ENCODE assay signal across 2 cellular contexts in the genomic region with DNA sequence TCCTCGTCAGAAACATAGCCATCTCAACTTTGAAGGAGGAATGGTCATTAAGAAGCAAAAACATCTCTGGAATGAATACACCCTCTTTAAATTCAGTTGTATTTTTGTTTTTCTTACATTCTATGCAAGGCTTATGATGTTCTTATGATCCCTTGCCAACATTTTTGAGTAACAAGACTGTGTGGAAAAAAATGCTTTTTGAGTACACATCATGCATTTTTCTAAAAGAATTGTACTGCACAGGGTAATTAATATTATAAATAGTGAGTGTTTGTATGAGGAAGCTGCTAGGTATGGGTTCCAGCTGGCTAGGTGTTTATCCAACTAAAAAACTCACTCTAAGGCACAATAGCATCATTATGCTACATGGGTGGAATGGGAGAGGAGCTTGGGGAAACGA.
TF ChIP-seq lines count a peak whose summit lies in the region.

No MANE protein-coding gene starts in this region.

TF ChIP-seq in IMR-90, 13 proteins besides CTCF, POLR2A, EP300 and RAD21:
- no peak for TF ChIP-seq RFX5 (IDR thresholded peaks at IDR 0.05; ENCODE audit: low read depth, low read length)
- no peak for TF ChIP-seq CEBPB (IDR thresholded peaks at IDR 0.05; ENCODE audit: low read depth, low read length)
- no peak for TF ChIP-seq RCOR1 (IDR thresholded peaks at IDR 0.05; ENCODE audit: insufficient replicate concordance, low read length)
- TF ChIP-seq MXI1 (IDR thresholded peaks at IDR 0.05; ENCODE audit: borderline replicate concordance, low read depth, low read length): no peak
- TF ChIP-seq CHD1 (IDR thresholded peaks at IDR 0.05; ENCODE audit: low read depth, low read length): no peak
- TF ChIP-seq, protein P1, sequence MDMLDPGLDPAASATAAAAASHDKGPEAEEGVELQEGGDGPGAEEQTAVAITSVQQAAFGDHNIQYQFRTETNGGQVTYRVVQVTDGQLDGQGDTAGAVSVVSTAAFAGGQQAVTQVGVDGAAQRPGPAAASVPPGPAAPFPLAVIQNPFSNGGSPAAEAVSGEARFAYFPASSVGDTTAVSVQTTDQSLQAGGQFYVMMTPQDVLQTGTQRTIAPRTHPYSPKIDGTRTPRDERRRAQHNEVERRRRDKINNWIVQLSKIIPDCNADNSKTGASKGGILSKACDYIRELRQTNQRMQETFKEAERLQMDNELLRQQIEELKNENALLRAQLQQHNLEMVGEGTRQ (IDR thresholded peaks at IDR 0.05; ENCODE audit: low read depth, low read length): no peak
- TF ChIP-seq FOS (IDR thresholded peaks at IDR 0.05; ENCODE audit: low read depth, low read length): no peak
- TF ChIP-seq, protein P2, sequence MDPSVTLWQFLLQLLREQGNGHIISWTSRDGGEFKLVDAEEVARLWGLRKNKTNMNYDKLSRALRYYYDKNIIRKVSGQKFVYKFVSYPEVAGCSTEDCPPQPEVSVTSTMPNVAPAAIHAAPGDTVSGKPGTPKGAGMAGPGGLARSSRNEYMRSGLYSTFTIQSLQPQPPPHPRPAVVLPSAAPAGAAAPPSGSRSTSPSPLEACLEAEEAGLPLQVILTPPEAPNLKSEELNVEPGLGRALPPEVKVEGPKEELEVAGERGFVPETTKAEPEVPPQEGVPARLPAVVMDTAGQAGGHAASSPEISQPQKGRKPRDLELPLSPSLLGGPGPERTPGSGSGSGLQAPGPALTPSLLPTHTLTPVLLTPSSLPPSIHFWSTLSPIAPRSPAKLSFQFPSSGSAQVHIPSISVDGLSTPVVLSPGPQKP (IDR thresholded peaks at IDR 0.05; ENCODE audit: borderline replicate concordance, low read depth, low read length): no peak
- no peak for TF ChIP-seq MAFK (IDR thresholded peaks at IDR 0.05; ENCODE audit: low read depth, low read length)
- TF ChIP-seq MAZ (IDR thresholded peaks at IDR 0.05; ENCODE audit: borderline replicate concordance, low read depth, low read length): no peak
- no peak for TF ChIP-seq BHLHE40 (IDR thresholded peaks at IDR 0.05; ENCODE audit: low read depth, low read length)
- no peak for TF ChIP-seq NFE2L2 (IDR thresholded peaks at IDR 0.05; ENCODE audit: low read depth, low read length)

TF ChIP-seq in HEK293T, 16 proteins besides CTCF, POLR2A, EP300 and RAD21:
- TF ChIP-seq SP1 (IDR thresholded peaks at IDR 0.05): no peak
- TF ChIP-seq FOXK2 (IDR thresholded peaks at IDR 0.05): no peak
- TF ChIP-seq, protein P3, sequence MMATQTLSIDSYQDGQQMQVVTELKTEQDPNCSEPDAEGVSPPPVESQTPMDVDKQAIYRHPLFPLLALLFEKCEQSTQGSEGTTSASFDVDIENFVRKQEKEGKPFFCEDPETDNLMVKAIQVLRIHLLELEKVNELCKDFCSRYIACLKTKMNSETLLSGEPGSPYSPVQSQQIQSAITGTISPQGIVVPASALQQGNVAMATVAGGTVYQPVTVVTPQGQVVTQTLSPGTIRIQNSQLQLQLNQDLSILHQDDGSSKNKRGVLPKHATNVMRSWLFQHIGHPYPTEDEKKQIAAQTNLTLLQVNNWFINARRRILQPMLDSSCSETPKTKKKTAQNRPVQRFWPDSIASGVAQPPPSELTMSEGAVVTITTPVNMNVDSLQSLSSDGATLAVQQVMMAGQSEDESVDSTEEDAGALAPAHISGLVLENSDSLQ (IDR thresholded peaks at IDR 0.05): no peak
- no peak for TF ChIP-seq ARNT (IDR thresholded peaks at IDR 0.05)
- no peak for TF ChIP-seq HDGF (IDR thresholded peaks at IDR 0.05; ENCODE audit: borderline replicate concordance)
- no peak for TF ChIP-seq FOXM1 (IDR thresholded peaks at IDR 0.05; ENCODE audit: borderline replicate concordance)
- no peak for TF ChIP-seq L3MBTL2 (conservative IDR thresholded peaks at IDR 0.05)
- TF ChIP-seq NFRKB (IDR thresholded peaks at IDR 0.05): no peak
- no peak for TF ChIP-seq ELF4 (IDR thresholded peaks at IDR 0.05)
- no peak for TF ChIP-seq ZNF384 (IDR thresholded peaks at IDR 0.05)
- no peak for TF ChIP-seq TARDBP (IDR thresholded peaks at IDR 0.05)
- TF ChIP-seq BHLHE40 (IDR thresholded peaks at IDR 0.05; ENCODE audit: borderline replicate concordance): no peak
- no peak for TF ChIP-seq FOXA1 (IDR thresholded peaks at IDR 0.05)
- TF ChIP-seq SUZ12 (IDR thresholded peaks at IDR 0.05): no peak
- TF ChIP-seq CTBP1 (IDR thresholded peaks at IDR 0.05; ENCODE audit: borderline replicate concordance): no peak
- no peak for TF ChIP-seq LEF1 (IDR thresholded peaks at IDR 0.05; ENCODE audit: borderline replicate concordance)
